ENCODE assay signal across 27 cellular contexts in the genomic region with DNA sequence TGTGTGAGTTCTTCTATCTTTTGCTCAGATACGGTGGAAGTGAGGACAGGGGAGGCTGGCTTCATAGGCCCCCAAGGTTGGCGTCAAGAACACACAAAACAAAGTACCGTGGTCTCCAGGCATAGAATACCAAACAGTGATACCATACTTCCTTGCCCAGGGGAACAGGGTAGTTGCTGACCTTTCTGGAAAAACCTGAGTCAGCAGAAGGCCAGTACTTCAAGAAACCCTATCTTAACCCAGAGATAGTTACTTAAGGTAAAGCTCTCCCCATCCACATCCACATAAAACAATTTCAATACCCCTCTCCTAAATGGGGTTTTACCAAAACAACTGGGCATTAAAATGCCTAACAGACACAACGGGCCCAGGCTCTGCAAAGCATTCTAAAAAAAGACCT.
"Had no signal": no experiment of that assay in that cellular context is flagged by ENCODE, and none has a peak within 500 bp of the region (broad histone marks: within the 10 kb centered on the region; RNA-seq: fewer than 3 reads in every experiment).

No MANE protein-coding gene starts in this region.

- ATAC-seq: foreskin keratinocyte; gastroesophageal sphincter; heart right ventricle; left cardiac atrium; left lung; mucosa of descending colon; natural killer cell treated with Interleukin-12 subunit alpha and Interleukin-12 subunit beta and Interleukin-15 and Interleukin-18, amount 100 ng/mL, for 72 hours; stimulated activated memory B cell treated with anti-CD40 and anti-IgM and Interleukin-4, amounts not matched to agents 10 μg/mL and 1 μg/mL and 100 μg/mL, for 72 hours; stimulated activated naive CD8-positive, alpha-beta T cell treated with anti-CD3 and anti-CD28 coated beads, Interleukin-15, Interleukin-2, amounts not matched to agents 100 U/mL and 50 U/mL, for 24 hours had no signal

- H2AFZ ChIP-seq: parathyroid adenoma had no signal

- H3K4me1 ChIP-seq: foreskin keratinocyte, left lung had no signal

- H3K27ac Mint-ChIP-seq: mesothelial cell of epicardium; naive B cell; natural killer cell treated with Interleukin-12 subunit alpha and Interleukin-12 subunit beta and Interleukin-15 and Interleukin-18, amount 100 ng/mL, for 72 hours; progenitor cell of endocrine pancreas; stimulated activated memory B cell treated with anti-CD40 and anti-IgM and Interleukin-4, amounts not matched to agents 10 μg/mL and 1 μg/mL and 100 μg/mL, for 72 hours; type B pancreatic cell had no signal

- DNase-seq: effector CD8-positive, alpha-beta T cell; foreskin keratinocyte; heart right ventricle; left cardiac atrium; left lung; mesenchymal stem cell; mucosa of descending colon; naive B cell; sigmoid colon; spleen; stimulated activated CD4-positive, alpha-beta T cell treated with anti-CD3 and anti-CD28 coated beads, Interleukin-4, amount 100 ng/mL, for 4 hours; stimulated activated naive CD8-positive, alpha-beta T cell treated with anti-CD3 and anti-CD28 coated beads, Interleukin-15, Interleukin-2, amounts not matched to agents 100 U/mL and 50 U/mL, for 24 hours; testis; tibial artery had no signal

- H3K9me3 ChIP-seq: esophagus muscularis mucosa, gastroesophageal sphincter, heart right ventricle, left lung, mucosa of descending colon, neutrophil, sigmoid colon, spleen, testis, tibial artery had no signal

- H3K9ac ChIP-seq: parathyroid adenoma had no signal

- H3K79me2 ChIP-seq: parathyroid adenoma had no signal

- H3K9me3 Mint-ChIP-seq: mesothelial cell of epicardium; naive B cell; natural killer cell treated with Interleukin-12 subunit alpha and Interleukin-12 subunit beta and Interleukin-15 and Interleukin-18, amount 100 ng/mL, for 72 hours; neural crest cell; stimulated activated memory B cell treated with anti-CD40 and anti-IgM and Interleukin-4, amounts not matched to agents 10 μg/mL and 1 μg/mL and 100 μg/mL, for 72 hours; type B pancreatic cell had no signal

- FAIRE-seq: colon, endothelial cell of umbilical vein, islet of Langerhans had no signal

- H3K4me3 ChIP-seq: esophagus muscularis mucosa, gastroesophageal sphincter, heart right ventricle, left lung, mucosa of descending colon, sigmoid colon, spleen, testis, tibial artery had no signal

- H3K27ac ChIP-seq: esophagus muscularis mucosa, foreskin keratinocyte, gastroesophageal sphincter, heart right ventricle, left lung, neutrophil, parathyroid adenoma, sigmoid colon, spleen, testis, tibial artery had no signal

- H3K27me3 ChIP-seq: esophagus muscularis mucosa, gastroesophageal sphincter, sigmoid colon, testis, tibial artery had no signal

- H3K36me3 Mint-ChIP-seq: mesothelial cell of epicardium; naive B cell; natural killer cell treated with Interleukin-12 subunit alpha and Interleukin-12 subunit beta and Interleukin-15 and Interleukin-18, amount 100 ng/mL, for 72 hours; stimulated activated memory B cell treated with anti-CD40 and anti-IgM and Interleukin-4, amounts not matched to agents 10 μg/mL and 1 μg/mL and 100 μg/mL, for 72 hours; type B pancreatic cell had no signal

- H3K4me3 Mint-ChIP-seq: mesothelial cell of epicardium; naive B cell; natural killer cell treated with Interleukin-12 subunit alpha and Interleukin-12 subunit beta and Interleukin-15 and Interleukin-18, amount 100 ng/mL, for 72 hours; neural crest cell; stimulated activated memory B cell treated with anti-CD40 and anti-IgM and Interleukin-4, amounts not matched to agents 10 μg/mL and 1 μg/mL and 100 μg/mL, for 72 hours; type B pancreatic cell had no signal

- H3K36me3 ChIP-seq: heart right ventricle, left lung, neutrophil, spleen, tibial artery had no signal

- H3K4me1 Mint-ChIP-seq: stimulated activated memory B cell treated with anti-CD40 and anti-IgM and Interleukin-4, amounts not matched to agents 10 μg/mL and 1 μg/mL and 100 μg/mL, for 72 hours had no signal
